In genomic region chr2:169711751-169712509, GRCh38 we compare ENCODE assay signal across 26 cellular contexts. TPM values are rescaled to one million over a fixed set of nuclear protein-coding genes. Genes with fewer than 3 reads are reported as not detected.
DNase-seq lines count a peak whose midpoint lies in the region; ATAC-seq, FAIRE-seq and TF ChIP-seq lines count a peak whose summit lies in the region.
"Had no signal": no experiment of that assay in that cellular context is flagged by ENCODE, and none has a peak within 500 bp of the region (broad histone marks: within the 10 kb centered on the region; RNA-seq: fewer than 3 reads in every experiment).

No MANE protein-coding gene starts in this region.

- no peaks in the 10 kb centered on the region for H3K79me2 ChIP-seq in endothelial cell of umbilical vein (ENCODE audit: control insufficient read depth, insufficient read depth, low read length)

- intact Hi-C loops in endothelial cell of umbilical vein (cut with micrococcal nuclease): no loop called here
- intact Hi-C loops in activated CD4-positive, alpha-beta T cell treated with anti-CD3 and anti-CD28 coated beads for 36 hours (cut with DNase I, micrococcal nuclease): no loop called here

- peak overlapping the region; percentile 25 for H3K27ac ChIP-seq in endothelial cell of umbilical vein (ENCODE audit: insufficient read depth, low read depth, low read length)
- H3K27ac ChIP-seq: BLaER1, upper lobe of right lung had no signal

- H3K4me1 Mint-ChIP-seq in neural crest cell: no peaks in the 10 kb centered on the region
- no peaks in the 10 kb centered on the region for H3K4me1 Mint-ChIP-seq in activated CD4-positive, alpha-beta T cell treated with anti-CD3 and anti-CD28 coated beads for 36 hours
- H3K4me1 Mint-ChIP-seq: activated B cell treated with CpG ODN at 0.5 μM for 24 hours had no signal

- peaks cover 5% of the 10 kb centered on the region for H3K9me3 Mint-ChIP-seq in neural crest cell
- H3K9me3 Mint-ChIP-seq in activated CD4-positive, alpha-beta T cell treated with anti-CD3 and anti-CD28 coated beads for 36 hours (ENCODE audit: low read depth): no peaks in the 10 kb centered on the region
- H3K9me3 Mint-ChIP-seq: activated CD8-positive, alpha-beta T cell treated with anti-CD3 and anti-CD28 coated beads for 36 hours had no signal

- peak; percentile 55 for FAIRE-seq in endothelial cell of umbilical vein (lab: Jason Lieb, UNC)
- FAIRE-seq: astrocyte had no signal

- no peak for TF ChIP-seq CTCF in endothelial cell of umbilical vein (IDR thresholded peaks at IDR 0.05; ENCODE audit: extremely low read depth in 1 of 2, insufficient read depth in 1 of 2, low read depth in 1 of 2, low read length in 2 of 2)
- TF ChIP-seq CTCF in neural crest cell (conservative IDR thresholded peaks at IDR 0.05): no peak

- H4K20me1 ChIP-seq in endothelial cell of umbilical vein (replicated peaks; ENCODE audit: control insufficient read depth, extremely low read depth, insufficient read depth, low read length): no peaks in the 10 kb centered on the region
- H4K20me1 ChIP-seq: BLaER1 had no signal

- H3K4me3 Mint-ChIP-seq in neural crest cell: no peak overlapping the region
- no peak overlapping the region for H3K4me3 Mint-ChIP-seq in activated CD4-positive, alpha-beta T cell treated with anti-CD3 and anti-CD28 coated beads for 36 hours
- H3K4me3 Mint-ChIP-seq: activated B cell treated with CpG ODN at 0.5 μM for 24 hours; activated CD8-positive, alpha-beta T cell treated with anti-CD3 and anti-CD28 coated beads for 36 hours had no signal

- H2AFZ ChIP-seq in endothelial cell of umbilical vein (ENCODE audit: low read depth, low read length): peak overlapping the region; percentile 66

- peak overlapping the region; percentile 3 for H3K27ac Mint-ChIP-seq in neural crest cell (ENCODE audit: unreplicated experiment)
- no peak overlapping the region for H3K27ac Mint-ChIP-seq in activated CD4-positive, alpha-beta T cell treated with anti-CD3 and anti-CD28 coated beads for 36 hours
- H3K27ac Mint-ChIP-seq: activated B cell treated with CpG ODN at 0.5 μM for 24 hours; activated CD8-positive, alpha-beta T cell treated with anti-CD3 and anti-CD28 coated beads for 36 hours had no signal

- dilution Hi-C loops in endothelial cell of umbilical vein (cut with MboI; ENCODE audit: extremely low pct_ligation_motif_present, low sequenced_read_pairs): no loop called here

- no peaks in the 10 kb centered on the region for H3K36me3 ChIP-seq in endothelial cell of umbilical vein (ENCODE audit: control insufficient read depth in 2 of 2, extremely low read depth in 1 of 2, insufficient read depth in 2 of 2, low read length in 2 of 2)
- H3K36me3 ChIP-seq: HAP-1, upper lobe of right lung had no signal

- no peak for ATAC-seq in activated CD4-positive, alpha-beta T cell treated with anti-CD3 and anti-CD28 coated beads for 36 hours
- no peak for ATAC-seq in stimulated activated naive CD8-positive, alpha-beta T cell treated with anti-CD3 and anti-CD28 coated beads, Interleukin-15, Interleukin-2, amounts not matched to agents 100 U/mL and 50 U/mL, for 24 hours
- ATAC-seq: activated CD8-positive, alpha-beta T cell treated with anti-CD3 and anti-CD28 coated beads for 36 hours; left cardiac atrium; upper lobe of right lung had no signal

- H3K27me3 Mint-ChIP-seq in neural crest cell (ENCODE audit: low read depth): no peaks in the 10 kb centered on the region
- no peaks in the 10 kb centered on the region for H3K27me3 Mint-ChIP-seq in activated CD4-positive, alpha-beta T cell treated with anti-CD3 and anti-CD28 coated beads for 36 hours
- H3K27me3 Mint-ChIP-seq: activated B cell treated with CpG ODN at 0.5 μM for 24 hours; activated CD8-positive, alpha-beta T cell treated with anti-CD3 and anti-CD28 coated beads for 36 hours had no signal

- peaks cover 15% of the 10 kb centered on the region for H3K36me3 Mint-ChIP-seq in neural crest cell (ENCODE audit: low read depth)
- H3K36me3 Mint-ChIP-seq in activated CD4-positive, alpha-beta T cell treated with anti-CD3 and anti-CD28 coated beads for 36 hours (ENCODE audit: low read depth): no peaks in the 10 kb centered on the region

- H3K9ac ChIP-seq in endothelial cell of umbilical vein (replicated peaks; ENCODE audit: extremely low read depth, insufficient read depth, low read length): no peak overlapping the region
- H3K9ac ChIP-seq: BLaER1 had no signal

- no peaks in the 10 kb centered on the region for H3K9me1 ChIP-seq in endothelial cell of umbilical vein (replicated peaks; ENCODE audit: control insufficient read depth, extremely low read depth, insufficient read depth, low read length)

- POLR2A ChIA-PET in endothelial cell of umbilical vein (lab: Charles Lee): no interaction called here
- POLR2A ChIA-PET in activated CD4-positive, alpha-beta T cell treated with anti-CD3 and anti-CD28 coated beads for 36 hours (lab: Charles Lee): no interaction called here

- CTCF ChIA-PET in endothelial cell of umbilical vein (lab: Charles Lee): no interaction called here
- CTCF ChIA-PET in activated CD4-positive, alpha-beta T cell treated with anti-CD3 and anti-CD28 coated beads for 36 hours (lab: Charles Lee): interaction anchor here (0.5 to 1.1 kb wide), 2 partner anchors 8 to 658 kb away, joined by 3 read pairs; no protein-coding TSS in a partner anchor

- no peak overlapping the region for H3K4me2 ChIP-seq in endothelial cell of umbilical vein (ENCODE audit: insufficient read depth, low read length)
- H3K4me2 ChIP-seq: BLaER1 had no signal

- H3K4me1 ChIP-seq in endothelial cell of umbilical vein (ENCODE audit: control insufficient read depth, extremely low read depth, insufficient read depth, low read length): peaks cover 19% of the 10 kb centered on the region
- H3K4me1 ChIP-seq: BLaER1, HAP-1 had no signal

- DNase-seq in DMS53 (lab: John Stamatoyannopoulos, UW): peak; percentile 75
- no peak for DNase-seq in DMS53 treated with DMSO at 0.1 percent for 48 hours (lab: John Stamatoyannopoulos, UW; ENCODE audit: unreplicated experiment)
- DNase-seq in NCI-H69 (lab: John Stamatoyannopoulos, UW): peak; percentile 2
- peak; percentile 94 for DNase-seq in endothelial cell of umbilical vein (ENCODE audit: low read depth, low spot score)
- DNase-seq in neural crest cell (ENCODE audit: low read depth, low spot score): no peak
- no peak for DNase-seq in islet precursor cell
- DNase-seq in activated CD4-positive, alpha-beta T cell treated with anti-CD3 and anti-CD28 coated beads for 36 hours: no peak
- DNase-seq in stimulated activated naive CD8-positive, alpha-beta T cell treated with anti-CD3 and anti-CD28 coated beads, Interleukin-15, Interleukin-2, amounts not matched to agents 100 U/mL and 50 U/mL, for 24 hours: no peak
- DNase-seq: 8988T; activated B cell treated with CpG ODN at 0.5 μM for 24 hours; activated CD8-positive, alpha-beta T cell treated with anti-CD3 and anti-CD28 coated beads for 36 hours; activated naive CD4-positive, alpha-beta T cell treated with anti-CD3 and anti-CD28 coated beads, Interleukin-2, amount 50 U/mL, for 16 hours; activated T-cell treated with anti-CD3 and anti-CD28 coated beads, Interleukin-2, amount 50 U/mL, for 1 hour; hypothalamus; KBM-7; left cardiac atrium; MV-4-11; NCI-H187 treated with DMSO at 0.1 percent for 48 hours; NCI-H510A treated with DMSO at 0.1 percent for 48 hours; stimulated activated CD4-positive, alpha-beta T cell treated with anti-CD3 and anti-CD28 coated beads, Interleukin-4, amount 100 ng/mL, for 24 hours; upper lobe of right lung had no signal

- H3K4me3 ChIP-seq in endothelial cell of umbilical vein (replicated peaks in 1 of 3; ENCODE audit: insufficient read depth in 1 of 3, low read depth in 1 of 3, low read length in 3 of 3): no peak overlapping the region
- H3K4me3 ChIP-seq: BLaER1, HAP-1, upper lobe of right lung had no signal

- no TSS peak for BruUV-seq in endothelial cell of umbilical vein (replicated peaks; lab: Mats Ljungman, UMichigan)

- H3K9me3 ChIP-seq in endothelial cell of umbilical vein (replicated peaks; ENCODE audit: control insufficient read depth, insufficient read depth, low read length): no peaks in the 10 kb centered on the region
- H3K9me3 ChIP-seq: upper lobe of right lung had no signal

- TF ChIP-seq POLR2A in endothelial cell of umbilical vein (IDR thresholded peaks at IDR 0.05; ENCODE audit: low read depth, low read length): no peak

- no peaks in the 10 kb centered on the region for H3K27me3 ChIP-seq in endothelial cell of umbilical vein (ENCODE audit: control insufficient read depth in 2 of 2, insufficient read depth in 2 of 2, low read length in 2 of 2)
- H3K27me3 ChIP-seq: BLaER1, upper lobe of right lung had no signal

RNA-seq across cellular contexts. Expression of gene PHOSPHO2, which starts 17.7 kb away (rescaled TPM):
- total RNA-seq in endothelial cell of umbilical vein (2.7 TPM in 2 replicates), neural crest cell (8.3 and 8.6 TPM in 2 replicates)
- polyA plus RNA-seq in endothelial cell of umbilical vein: 0.45 and 0.69 TPM in 2 replicates
- polyA plus RNA-seq in endothelial cell of umbilical vein (2011; cell fraction: cytosol; rRNA removed): 1.0 and 1.1 TPM in 2 replicates
- 2.1 and 2.6 TPM in 2 replicates for polyA plus RNA-seq in endothelial cell of umbilical vein (2011; cell fraction: nucleus; rRNA removed)
- 1.6 and 2.1 TPM in 2 replicates for polyA plus RNA-seq in endothelial cell of umbilical vein (2012)
- polyA minus RNA-seq in endothelial cell of umbilical vein: 0.55 and 0.66 TPM in 2 replicates
- polyA minus RNA-seq in endothelial cell of umbilical vein (2011; cell fraction: cytosol; rRNA and poly(A)+ RNA removed): 3.1 TPM
- 2.6 and 3.1 TPM in 2 replicates for polyA minus RNA-seq in endothelial cell of umbilical vein (2011; cell fraction: nucleus; rRNA and poly(A)+ RNA removed)
- 1 to 10 TPM; 2.2 to 3.5 TPM for total RNA-seq in activated CD4-positive, alpha-beta T cell treated with anti-CD3 and anti-CD28 coated beads for 36 hours

RNA-seq across cellular contexts. Expression of gene CFAP210, which starts 17.7 kb away (rescaled TPM):
- total RNA-seq in endothelial cell of umbilical vein (not detected in 2 replicates), neural crest cell (1.0 and 2.3 TPM in 2 replicates)
- not detected in 2 replicates for polyA plus RNA-seq in endothelial cell of umbilical vein
- polyA plus RNA-seq in endothelial cell of umbilical vein (2011; cell fraction: cytosol; rRNA removed): not detected in 2 replicates
- polyA plus RNA-seq in endothelial cell of umbilical vein (2011; cell fraction: nucleus; rRNA removed): not detected in 2 replicates
- not detected in 2 replicates for polyA plus RNA-seq in endothelial cell of umbilical vein (2012)
- not detected in 2 replicates for polyA minus RNA-seq in endothelial cell of umbilical vein
- not detected for polyA minus RNA-seq in endothelial cell of umbilical vein (2011; cell fraction: cytosol; rRNA and poly(A)+ RNA removed)
- polyA minus RNA-seq in endothelial cell of umbilical vein (2011; cell fraction: nucleus; rRNA and poly(A)+ RNA removed): not detected in 2 replicates
- total RNA-seq in activated CD4-positive, alpha-beta T cell treated with anti-CD3 and anti-CD28 coated beads for 36 hours: under 1 TPM in 1 of 2 experiments, not detected in 1; 0.23 TPM
- total RNA-seq: activated B cell treated with CpG ODN at 0.5 μM for 24 hours; activated CD8-positive, alpha-beta T cell treated with anti-CD3 and anti-CD28 coated beads for 36 hours; chondrocyte; SK-MEL-5; upper lobe of right lung had no signal

RNA-seq across cellular contexts. Expression of gene KLHL23, which starts 21.7 kb away (rescaled TPM):
- 11.2 and 13.4 TPM in 2 replicates for total RNA-seq in endothelial cell of umbilical vein
- polyA plus RNA-seq in endothelial cell of umbilical vein: 4.0 and 4.4 TPM in 2 replicates
- polyA plus RNA-seq in endothelial cell of umbilical vein (2011; cell fraction: cytosol; rRNA removed): 5.1 and 6.1 TPM in 2 replicates
- polyA plus RNA-seq in endothelial cell of umbilical vein (2011; cell fraction: nucleus; rRNA removed): 6.1 and 7.7 TPM in 2 replicates
- polyA plus RNA-seq in endothelial cell of umbilical vein (2012): 8.2 and 10.4 TPM in 2 replicates
- polyA minus RNA-seq in endothelial cell of umbilical vein: 13.0 and 19.4 TPM in 2 replicates
- polyA minus RNA-seq in endothelial cell of umbilical vein (2011; cell fraction: cytosol; rRNA and poly(A)+ RNA removed): 11.7 TPM
- 15.9 and 16.4 TPM in 2 replicates for polyA minus RNA-seq in endothelial cell of umbilical vein (2011; cell fraction: nucleus; rRNA and poly(A)+ RNA removed)
- total RNA-seq in neural crest cell: 67.0 and 67.2 TPM in 2 replicates
- total RNA-seq in activated CD4-positive, alpha-beta T cell treated with anti-CD3 and anti-CD28 coated beads for 36 hours: 1 to 10 TPM; 4.4 to 5.7 TPM

Comparison
In these comparisons a context has a peak if more than half of its experiments do, and no peak if none do; other contexts are left out.
1. DNase-seq: peak in DMS53 (single experiment), NCI-H69 (single experiment) and endothelial cell of umbilical vein (single experiment); none in DMS53 treated with DMSO at 0.1 percent for 48 hours (single experiment), neural crest cell (single experiment), islet precursor cell (single experiment), activated CD4-positive, alpha-beta T cell treated with anti-CD3 and anti-CD28 coated beads for 36 hours (single experiment) and stimulated activated naive CD8-positive, alpha-beta T cell treated with anti-CD3 and anti-CD28 coated beads, Interleukin-15, Interleukin-2, amounts not matched to agents 100 U/mL and 50 U/mL, for 24 hours (single experiment).